8 cellular contexts compared by ENCODE assay signal in the genomic region with DNA sequence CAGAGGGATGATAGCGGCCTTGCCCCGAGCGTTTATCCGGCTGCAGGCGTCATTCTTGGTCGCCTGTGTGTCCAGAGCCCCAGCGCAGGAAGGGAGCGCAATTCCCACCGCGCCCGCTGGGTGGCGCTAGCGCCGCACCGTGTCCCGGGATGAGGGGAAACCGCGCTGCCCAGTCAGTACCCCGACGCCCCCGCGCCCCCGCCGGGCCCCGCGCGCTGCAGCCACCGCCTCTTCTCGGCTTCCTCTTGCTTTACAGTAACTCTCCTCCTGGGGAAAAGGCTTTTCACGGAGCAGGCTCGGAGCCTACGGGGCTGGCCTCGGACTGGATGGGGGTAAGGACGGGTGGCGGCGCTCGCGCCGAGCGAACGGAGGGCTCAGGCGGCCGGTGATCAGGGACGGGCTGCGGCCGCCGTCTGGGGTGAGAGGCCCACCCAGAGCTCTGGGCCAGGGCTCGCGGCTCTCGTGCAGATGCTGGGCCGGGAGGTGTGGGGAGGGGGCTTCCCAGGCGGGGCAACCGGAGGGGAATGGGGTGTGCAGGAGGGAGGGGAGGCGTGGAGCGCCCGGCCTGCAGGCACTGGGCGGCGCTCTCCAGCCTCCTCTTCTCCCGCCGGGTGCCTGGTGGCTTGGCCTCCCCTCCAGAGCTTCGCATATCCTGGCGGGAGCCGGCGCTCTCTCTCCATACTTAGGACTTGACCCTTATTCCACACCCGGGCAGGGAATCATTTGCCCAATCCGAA. TPM values are rescaled to one million over a fixed set of nuclear protein-coding genes. Genes with fewer than 3 reads are reported as not detected.
DNase-seq lines count a peak whose midpoint lies in the region; ATAC-seq, FAIRE-seq and TF ChIP-seq lines count a peak whose summit lies in the region.

No MANE protein-coding gene starts in this region.

- BruUV-seq in A673 (replicated peaks; lab: Mats Ljungman, UMichigan): no TSS peak

- H3K9me3 ChIP-seq in A673 (ENCODE audit: low read depth, low read length, poor library complexity, severe bottlenecking): no peaks in the 10 kb centered on the region
- no peaks in the 10 kb centered on the region for H3K9me3 ChIP-seq in kidney (ENCODE audit: control insufficient read depth in 1 of 2, low read length in 2 of 2)

- H3K27ac ChIP-seq in A673 (ENCODE audit: low read depth, low read length, poor library complexity, severe bottlenecking) (peak overlapping the region; percentile 64), kidney (ENCODE audit: low read depth in 2 of 2, low read length in 2 of 2) (peak overlapping the region; percentile 87 to 94)

- peak overlapping the region; percentile 85 to 94 for H3K9ac ChIP-seq in kidney (ENCODE audit: low read length in 2 of 2)

- H3K36me3 ChIP-seq in A673 (ENCODE audit: insufficient read depth, low read length, poor library complexity, severe bottlenecking): no peaks in the 10 kb centered on the region
- no peaks in the 10 kb centered on the region for H3K36me3 ChIP-seq in kidney (ENCODE audit: control insufficient read depth in 1 of 2, insufficient read depth in 2 of 2, low read length in 2 of 2)

- FAIRE-seq in kidney (lab: Jason Lieb, UNC): no peak

- intact Hi-C loops in A673 (cut with micrococcal nuclease; ENCODE audit: unreplicated experiment) (loop anchor here (1.0 to 5.0 kb wide), 5 partner anchors 211 to 1055 kb away; partner anchors contain the start of gene AXDND1), kidney (cut with DNase I) (no loop called here)

- H3K27me3 ChIP-seq in A673 (replicated peaks; ENCODE audit: insufficient read depth, low read depth, low read length, poor library complexity): no peaks in the 10 kb centered on the region

- CTCF ChIA-PET in A673 (lab: Charles Lee): interaction anchor here (0.9 to 1.2 kb wide), 2 partner anchors 211 to 460 kb away, joined by 3 to 6 read pairs (median 3); no protein-coding TSS in a partner anchor

- no peaks in the 10 kb centered on the region for H3K4me1 ChIP-seq in A673 (ENCODE audit: insufficient read depth, low read length, poor library complexity, severe bottlenecking)
- H3K4me1 ChIP-seq in kidney (ENCODE audit: control insufficient read depth in 1 of 2, insufficient read depth in 1 of 2, low read depth in 1 of 2, low read length in 2 of 2): peaks cover 0 to 9% of the 10 kb centered on the region in 2 donors

- POLR2A ChIA-PET in A673 (lab: Charles Lee; ENCODE audit: low non-redundant PET): interaction anchor here (0.6 kb wide), 1 partner anchor 1611 kb away, joined by 9 read pairs; no protein-coding TSS in a partner anchor

- H3K4me3 ChIP-seq in A673 (ENCODE audit: low read depth, low read length, poor library complexity, severe bottlenecking) (peak overlapping the region; percentile 92), kidney (ENCODE audit: low read length in 2 of 2) (peak overlapping the region; percentile 94 to 96)

- DNase-seq in A673 (ENCODE audit: low spot score) (peak; percentile 85), NCI-H2171 treated with DMSO at 0.1 percent for 48 hours (lab: John Stamatoyannopoulos, UW) (peak; percentile 59), cerebellar cortex (ENCODE audit: low spot score) (peak; percentile 77), kidney (peak; percentile 94)
- peak; percentile 62 for DNase-seq in activated CD4-positive, CD25-positive, alpha-beta regulatory T cell treated with anti-CD3 and anti-CD28 coated beads, Interleukin-2, amount 50 U/mL, for 16 hours (ENCODE audit: low read depth, low spot score)
- DNase-seq in stimulated activated CD4-positive, alpha-beta T cell treated with anti-CD3 and anti-CD28 coated beads, Interleukin-15, amount 100 ng/mL, for 24 hours: peak; percentile 90

- ATAC-seq in GM18517 (IDR thresholded peaks at IDR 0.05; ENCODE audit: unreplicated experiment) (peak; percentile 72), HG03060 (IDR thresholded peaks at IDR 0.05; ENCODE audit: low read depth, unreplicated experiment) (peak; percentile 34)

- TF ChIP-seq CTCF in A673 (conservative IDR thresholded peaks at IDR 0.05; ENCODE audit: low read depth, low read length) (peak; percentile 95), kidney (IDR thresholded peaks at IDR 0.05; ENCODE audit: borderline replicate concordance, extremely low read depth, insufficient read depth) (peak; percentile 94)

RNA-seq across cellular contexts. Expression of gene TEX35, which starts 29.8 kb away (rescaled TPM):
- 0.28 TPM in 1 of 2 replicates, not detected in the other for total RNA-seq in A673 (2021)
- total RNA-seq in kidney: not detected
- not detected for polyA plus RNA-seq in kidney (ENCODE audit: insufficient read depth, low read depth, low replicate concordance)

RNA-seq across cellular contexts. Expression of gene CLEC20A, which starts 46.0 kb away (rescaled TPM):
- total RNA-seq in A673 (2021) (not detected in 2 replicates), kidney (0.47 TPM)
- polyA plus RNA-seq in kidney (ENCODE audit: insufficient read depth, low read depth, low replicate concordance): not detected

Comparison
In these comparisons a context has a peak if more than half of its experiments do, and no peak if none do; other contexts are left out.
1. Peak in every context shown above with its lines: DNase-seq, ATAC-seq, H3K4me3 ChIP-seq and H3K27ac ChIP-seq.